In the genomic region with DNA sequence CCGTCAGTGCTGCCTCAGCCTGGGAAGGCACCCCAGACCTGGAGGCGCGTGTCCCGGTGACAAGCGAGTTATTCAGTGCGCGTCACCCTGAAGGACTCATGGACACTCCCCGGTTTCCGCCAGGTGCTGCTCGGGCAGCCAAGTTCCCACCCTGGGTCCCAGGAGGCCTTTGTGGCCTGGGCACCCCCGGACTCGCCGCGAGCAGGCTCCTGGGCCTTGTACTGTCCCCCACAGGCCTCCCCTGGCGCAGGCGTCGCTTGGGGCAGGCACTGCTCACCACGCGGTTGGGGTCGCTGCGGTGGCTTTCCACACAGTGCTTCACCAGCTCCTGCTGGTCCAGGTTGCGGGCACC, we compare ENCODE assay signal across 16 cellular contexts. TPM values are rescaled to one million over a fixed set of nuclear protein-coding genes. Genes with fewer than 3 reads are reported as not detected.
DNase-seq lines count a peak whose midpoint lies in the region; ATAC-seq and TF ChIP-seq lines count a peak whose summit lies in the region.
"Had no signal": no experiment of that assay in that cellular context is flagged by ENCODE, and none has a peak within 500 bp of the region (broad histone marks: within the 10 kb centered on the region; RNA-seq: fewer than 3 reads in every experiment).

No MANE protein-coding gene starts in this region.

- H4K20me1 ChIP-seq in IMR-90 (ENCODE audit: insufficient read depth, low read length) = no peaks in the 10 kb centered on the region; the same call in 1 of the 2 replicates

- no peak overlapping the region for H2BK20ac ChIP-seq in IMR-90 (ENCODE audit: low read depth, low read length)

- H3K4me2 ChIP-seq in IMR-90 (ENCODE audit: low read depth, low read length) = no peak overlapping the region
- H3K4me2 ChIP-seq: GM23338 had no signal

- no peak overlapping the region for H3K23ac ChIP-seq in IMR-90 (ENCODE audit: low read depth, low read length)

- peaks cover 0 to 32% of the 10 kb centered on the region in 2 experiments; a peak in 3 of 4 replicates for H3K79me1 ChIP-seq in IMR-90 (ENCODE audit: low read depth in 1 of 2, low read length in 2 of 2)

- H3K14ac ChIP-seq in IMR-90 (replicated peaks; ENCODE audit: low read depth, low read length) = no peak overlapping the region

- CTCF ChIA-PET in IMR-90 (lab: Yijun Ruan, JAX) = no interaction called here

- H3K9me3 ChIP-seq in CD4-positive, CD25-positive, alpha-beta regulatory T cell (ENCODE audit: control insufficient read depth in 2 of 2, low read length in 2 of 2) = no peaks in the 10 kb centered on the region
- H3K9me3 ChIP-seq in IMR-90 (ENCODE audit: control insufficient read depth, insufficient read depth, low read length) (no peaks in the 10 kb centered on the region), spleen (no peaks in the 10 kb centered on the region), adrenal gland (replicated peaks in 1 of 3) (no peaks in the 10 kb centered on the region)
- H3K9me3 ChIP-seq in effector memory CD4-positive, alpha-beta T cell (ENCODE audit: control insufficient read depth, low read length) = no peaks in the 10 kb centered on the region

- H3K27me3 ChIP-seq in CD4-positive, CD25-positive, alpha-beta regulatory T cell (ENCODE audit: control insufficient read depth, insufficient read depth, low read length) = no peaks in the 10 kb centered on the region
- H3K27me3 ChIP-seq in IMR-90 (ENCODE audit: control insufficient read depth, insufficient read depth, low read length) (no peaks in the 10 kb centered on the region), spleen (replicated peaks in 1 of 7) (no peaks in the 10 kb centered on the region), adrenal gland (no peaks in the 10 kb centered on the region)
- no peaks in the 10 kb centered on the region for H3K27me3 ChIP-seq in effector memory CD4-positive, alpha-beta T cell (replicated peaks; ENCODE audit: control insufficient read depth, insufficient read depth, low read length, poor library complexity, severe bottlenecking)

- DNase-seq in CD4-positive, CD25-positive, alpha-beta regulatory T cell = no peak
- no peak for DNase-seq in IMR-90
- no peak for DNase-seq in effector memory CD4-positive, alpha-beta T cell
- DNase-seq in spleen = peak; percentile 86
- DNase-seq in adrenal gland = no peak
- DNase-seq in effector memory CD8-positive, alpha-beta T cell = no peak
- DNase-seq: MV-4-11, NCI-H187, NCI-H2227 treated with DMSO at 0.1 percent for 48 hours, NCI-H510A treated with DMSO at 0.1 percent for 48 hours, NCI-H774, OCI-M1, SIG-M5 had no signal

- H3K4me3 Mint-ChIP-seq in CD4-positive, CD25-positive, alpha-beta regulatory T cell = no peak overlapping the region
- H3K4me3 Mint-ChIP-seq in effector memory CD8-positive, alpha-beta T cell = no peak overlapping the region
- H3K4me3 Mint-ChIP-seq: GM23338 had no signal

- H3K9ac ChIP-seq in IMR-90 (ENCODE audit: low read depth, low read length) = no peak overlapping the region

- peak overlapping the region; percentile 92 for H3K27ac ChIP-seq in CD4-positive, CD25-positive, alpha-beta regulatory T cell (ENCODE audit: insufficient read depth, low read length, poor library complexity, severe bottlenecking)
- H3K27ac ChIP-seq in IMR-90 (ENCODE audit: insufficient read depth, low read length) (no peak overlapping the region), spleen (peak overlapping the region in 7 of 8 donors; percentile 28 to 98 (median 94)), adrenal gland (no peak overlapping the region)
- peak overlapping the region; percentile 88 for H3K27ac ChIP-seq in effector memory CD4-positive, alpha-beta T cell (ENCODE audit: insufficient read depth, low read length, poor library complexity, severe bottlenecking)

- in situ Hi-C loops in IMR-90 (cut with MboI; ENCODE audit: low sequenced_read_pairs) = no loop called here

- TF ChIP-seq CTCF in IMR-90 (conservative IDR thresholded peaks at IDR 0.05; ENCODE audit: low read depth, low read length) = no peak
- TF ChIP-seq CTCF in spleen (IDR thresholded peaks at IDR 0.05 in 8 of 11, conservative IDR thresholded peaks at IDR 0.05 in 3 of 11) = no peak
- TF ChIP-seq CTCF in adrenal gland (IDR thresholded peaks at IDR 0.05) = no peak

- POLR2A ChIA-PET in IMR-90 (lab: Charles Lee; ENCODE audit: unreplicated experiment) = no interaction called here

- 94% methylated on average over 10 of the region's 22 CpGs; no CpG with 5 or more reads in 1 of the 2 experiments for WGBS in IMR-90 (ENCODE audit: extremely low coverage in 2 of 2, insufficient read length in 1 of 2), 2 experiments
- WGBS in spleen, 5 donors = 84 to 92% (median 90%) methylated on average over 7 to 22 of the region's 22 CpGs
- WGBS in adrenal gland, 4 donors = 90 to 96% (median 94%) methylated on average over 21 to 22 of the region's 22 CpGs; no CpG with 5 or more reads in 1 of the 4 donors

- H2BK5ac ChIP-seq in IMR-90 (ENCODE audit: low read depth, low read length, poor library complexity, severe bottlenecking) = no peak overlapping the region

- no peak overlapping the region for H4K8ac ChIP-seq in IMR-90 (ENCODE audit: low read depth in 2 of 2, low read length in 2 of 2)

- peaks cover 8% of the 10 kb centered on the region for H3K36me3 Mint-ChIP-seq in CD4-positive, CD25-positive, alpha-beta regulatory T cell
- peaks cover 94% of the 10 kb centered on the region for H3K36me3 Mint-ChIP-seq in effector memory CD8-positive, alpha-beta T cell (ENCODE audit: insufficient read depth)

- no peak overlapping the region for H3K56ac ChIP-seq in IMR-90 (ENCODE audit: extremely low read depth, insufficient read depth, low read length)

- no peak for TF ChIP-seq POLR2A in IMR-90 (IDR thresholded peaks at IDR 0.05; ENCODE audit: low read depth, low read length)
- TF ChIP-seq POLR2A in spleen (IDR thresholded peaks at IDR 0.05) = no peak
- TF ChIP-seq POLR2A in adrenal gland (IDR thresholded peaks at IDR 0.05) = no peak

- H2AK9ac ChIP-seq in IMR-90 (replicated peaks; ENCODE audit: low read depth, low read length, poor library complexity) = peak overlapping the region; percentile 82

- H3K36me3 ChIP-seq in CD4-positive, CD25-positive, alpha-beta regulatory T cell (ENCODE audit: control insufficient read depth, insufficient read depth, low read length) = peaks cover 37% of the 10 kb centered on the region
- H3K36me3 ChIP-seq in IMR-90 (ENCODE audit: control insufficient read depth, insufficient read depth, low read length) (peaks cover 33% of the 10 kb centered on the region), spleen (peaks cover 0 to 75% (median 46%) of the 10 kb centered on the region in 6 donors), adrenal gland (replicated peaks in 1 of 2) (peaks cover 0 to 40% of the 10 kb centered on the region in 2 donors)
- peaks cover 51% of the 10 kb centered on the region for H3K36me3 ChIP-seq in effector memory CD4-positive, alpha-beta T cell (ENCODE audit: control insufficient read depth, insufficient read depth, low read length)

- peaks cover 5% of the 10 kb centered on the region for H3K27me3 Mint-ChIP-seq in CD4-positive, CD25-positive, alpha-beta regulatory T cell
- H3K27me3 Mint-ChIP-seq in effector memory CD8-positive, alpha-beta T cell = no peaks in the 10 kb centered on the region

- peaks cover 69% of the 10 kb centered on the region for H3K4me1 ChIP-seq in CD4-positive, CD25-positive, alpha-beta regulatory T cell (ENCODE audit: control insufficient read depth, insufficient read depth, low read length, poor library complexity, severe bottlenecking)
- H3K4me1 ChIP-seq in IMR-90 (ENCODE audit: control insufficient read depth, insufficient read depth, low read length) (peaks cover 8% of the 10 kb centered on the region), spleen (peaks cover 44 to 73% (median 64%) of the 10 kb centered on the region in 6 donors), adrenal gland (replicated peaks in 1 of 2) (peaks cover 16 to 25% of the 10 kb centered on the region in 2 donors)
- peaks cover 74% of the 10 kb centered on the region for H3K4me1 ChIP-seq in effector memory CD4-positive, alpha-beta T cell (ENCODE audit: control insufficient read depth, insufficient read depth, low read length, poor library complexity, severe bottlenecking)

- H2BK15ac ChIP-seq in IMR-90 (ENCODE audit: low read depth, low read length) = no peak overlapping the region

- H3K9me1 ChIP-seq in IMR-90 (ENCODE audit: insufficient read depth, low read length) = no peaks in the 10 kb centered on the region; the same call in none of the 2 replicates

- no peak overlapping the region for H3K4ac ChIP-seq in IMR-90 (ENCODE audit: low read depth, low read length)

- intact Hi-C loops in IMR-90 (cut with micrococcal nuclease) (no loop called here), spleen (cut with DNase I; ENCODE audit: low total_unique reads) (no loop called here), adrenal gland (cut with DNase I) (no loop called here)

- no peak overlapping the region for H3K4me3 ChIP-seq in CD4-positive, CD25-positive, alpha-beta regulatory T cell (ENCODE audit: low read depth, low read length)
- H3K4me3 ChIP-seq in IMR-90 (ENCODE audit: insufficient read depth, low read depth, low read length) = no peak overlapping the region
- no peak overlapping the region for H3K4me3 ChIP-seq in effector memory CD4-positive, alpha-beta T cell (ENCODE audit: insufficient read depth, low read depth, low read length, poor library complexity, severe bottlenecking)
- no peak overlapping the region for H3K4me3 ChIP-seq in spleen
- H3K4me3 ChIP-seq in adrenal gland = no peak overlapping the region
- H3K4me3 ChIP-seq: GM23338 had no signal

- peak overlapping the region in 1 of 3 donors; percentile 52 for H3K27ac Mint-ChIP-seq in CD4-positive, CD25-positive, alpha-beta regulatory T cell
- H3K27ac Mint-ChIP-seq in effector memory CD8-positive, alpha-beta T cell = peak overlapping the region in 1 of 2 donors; percentile 46
- H3K27ac Mint-ChIP-seq: GM23338 had no signal

- H3K9me3 Mint-ChIP-seq in CD4-positive, CD25-positive, alpha-beta regulatory T cell = peaks cover 0 to 3% (median 0%) of the 10 kb centered on the region in 7 donors
- no peaks in the 10 kb centered on the region for H3K9me3 Mint-ChIP-seq in effector memory CD8-positive, alpha-beta T cell
- H3K9me3 Mint-ChIP-seq: CD8-positive, alpha-beta memory T cell; GM23338 had no signal

- no peak overlapping the region for H4K91ac ChIP-seq in IMR-90 (ENCODE audit: insufficient read depth, low read depth, low read length)

- dilution Hi-C loops in IMR-90 (cut with HindIII; ENCODE audit: low sequenced_read_pairs, unreplicated experiment) = no loop called here

- H4K5ac ChIP-seq in IMR-90 (ENCODE audit: low read depth, low read length) = no peak overlapping the region

- no peak overlapping the region for H2BK120ac ChIP-seq in IMR-90 (ENCODE audit: low read depth, low read length)

- H2AK5ac ChIP-seq in IMR-90 (ENCODE audit: low read depth, low read length) = no peak overlapping the region

- no peak overlapping the region for H2AFZ ChIP-seq in IMR-90 (replicated peaks; ENCODE audit: low read length, poor library complexity)
- H2AFZ ChIP-seq: GM23338 had no signal

- peaks cover 0 to 65% (median 15%) of the 10 kb centered on the region in 4 donors for H3K4me1 Mint-ChIP-seq in CD4-positive, CD25-positive, alpha-beta regulatory T cell
- peaks cover 5 to 52% of the 10 kb centered on the region in 2 donors for H3K4me1 Mint-ChIP-seq in effector memory CD8-positive, alpha-beta T cell (ENCODE audit: low read depth in 2 of 2)
- H3K4me1 Mint-ChIP-seq: GM23338 had no signal

- no TSS peak for BruUV-seq in IMR-90 (replicated peaks; lab: Mats Ljungman, UMichigan)

- H3K18ac ChIP-seq in IMR-90 (ENCODE audit: low read depth, low read length) = no peak overlapping the region

- no peak for TF ChIP-seq RAD21 in IMR-90 (IDR thresholded peaks at IDR 0.05; ENCODE audit: low read length)

- ATAC-seq in CD4-positive, CD25-positive, alpha-beta regulatory T cell (ENCODE audit: low read depth in 2 of 2) = no peak
- ATAC-seq in IMR-90 (ENCODE audit: low read depth) (no peak), GM18502 (IDR thresholded peaks at IDR 0.05; ENCODE audit: poor library complexity, unreplicated experiment) (no peak)
- no peak for ATAC-seq in effector memory CD8-positive, alpha-beta T cell (replicated peaks)

RNA-seq across cellular contexts. Expression of a gene that starts 7.5 kb away (rescaled TPM):
- 420 TPM for total RNA-seq in CD4-positive, CD25-positive, alpha-beta regulatory T cell
- 100 to 1,000 TPM in 1 of 4 donors, 10 to 100 TPM in 3; 63.6 to 118 (median 97.3) TPM for polyA plus RNA-seq in CD4-positive, CD25-positive, alpha-beta regulatory T cell
- total RNA-seq in IMR-90 (2012; rRNA removed) (6.9 and 8.1 TPM in 2 replicates), spleen (100 to 1,000 TPM in 3 of 7 donors, 10 to 100 TPM in 4; 63.7 to 135 (median 99.1) TPM), adrenal gland (10 to 100 TPM; 11.3 to 40.6 (median 31.1) TPM)
- polyA plus RNA-seq in IMR-90 (2012; rRNA removed) (17.4 and 24.1 TPM in 2 replicates), spleen (100 to 1,000 TPM in 1 of 3 donors, 10 to 100 TPM in 2; 55.7 to 132 (median 75.1) TPM), adrenal gland (10 to 100 TPM in 2 of 3 donors, 1 to 10 TPM in 1; 3.0 to 86.3 (median 25.1) TPM)
- 13.4 and 20.8 TPM in 2 replicates for polyA plus RNA-seq in IMR-90 (2012; cell fraction: cytosol; rRNA removed)
- 31.6 and 83.7 TPM in 2 replicates for polyA plus RNA-seq in IMR-90 (2012; cell fraction: nucleus; rRNA removed; ENCODE audit: low replicate concordance)

RNA-seq across cellular contexts. Expression of a gene that starts 7.6 kb away (rescaled TPM):
- 26.0 TPM for total RNA-seq in CD4-positive, CD25-positive, alpha-beta regulatory T cell
- 10 to 100 TPM; 11.8 to 14.0 (median 12.6) TPM for polyA plus RNA-seq in CD4-positive, CD25-positive, alpha-beta regulatory T cell
- total RNA-seq in IMR-90 (2012; rRNA removed) (12.8 and 12.9 TPM in 2 replicates), spleen (10 to 100 TPM in 4 of 7 donors, 1 to 10 TPM in 3; 7.2 to 28.2 (median 11.7) TPM), adrenal gland (10 to 100 TPM in 5 of 8 donors, 1 to 10 TPM in 3; 8.0 to 24.7 (median 14.0) TPM)
- polyA plus RNA-seq in IMR-90 (2012; rRNA removed) (18.4 and 23.4 TPM in 2 replicates), spleen (10 to 100 TPM; 16.6 to 24.5 (median 16.8) TPM), adrenal gland (10 to 100 TPM in 2 of 3 donors, 1 to 10 TPM in 1; 3.6 to 43.8 (median 32.5) TPM)
- polyA plus RNA-seq in IMR-90 (2012; cell fraction: cytosol; rRNA removed) = 16.4 and 19.7 TPM in 2 replicates
- 25.5 and 154 TPM in 2 replicates for polyA plus RNA-seq in IMR-90 (2012; cell fraction: nucleus; rRNA removed; ENCODE audit: low replicate concordance)

RNA-seq across cellular contexts. Expression of a gene that starts 12.4 kb away (rescaled TPM):
- total RNA-seq in CD4-positive, CD25-positive, alpha-beta regulatory T cell = 10.4 TPM
- polyA plus RNA-seq in CD4-positive, CD25-positive, alpha-beta regulatory T cell = 10 to 100 TPM; 13.5 to 17.4 (median 16.5) TPM
- not detected in 2 replicates for total RNA-seq in IMR-90 (2012; rRNA removed)
- 0.21 and 0.34 TPM in 2 replicates for polyA plus RNA-seq in IMR-90 (2012; rRNA removed)
- polyA plus RNA-seq in IMR-90 (2012; cell fraction: cytosol; rRNA removed) = 0.19 and 0.21 TPM in 2 replicates
- polyA plus RNA-seq in IMR-90 (2012; cell fraction: nucleus; rRNA removed; ENCODE audit: low replicate concordance) = 0.11 and 0.23 TPM in 2 replicates
- total RNA-seq in spleen = 1 to 10 TPM; 4.8 to 7.6 (median 6.0) TPM
- 1 to 10 TPM; 5.6 to 7.8 (median 7.1) TPM for polyA plus RNA-seq in spleen
- 1 to 10 TPM in 1 of 8 donors, under 1 TPM in 5, not detected in 2; 0.35 to 1.7 (median 0.66) TPM for total RNA-seq in adrenal gland
- polyA plus RNA-seq in adrenal gland = 1 to 10 TPM in 1 of 3 donors, under 1 TPM in 2; 0.11 to 2.1 (median 0.44) TPM

RNA-seq across cellular contexts. Expression of a gene that starts 35.8 kb away (rescaled TPM):
- 59.7 TPM for total RNA-seq in CD4-positive, CD25-positive, alpha-beta regulatory T cell
- 10 to 100 TPM; 19.6 to 27.8 (median 21.9) TPM for polyA plus RNA-seq in CD4-positive, CD25-positive, alpha-beta regulatory T cell
- total RNA-seq in IMR-90 (2012; rRNA removed) (17.2 and 18.3 TPM in 2 replicates), spleen (10 to 100 TPM; 24.1 to 49.3 (median 35.1) TPM), adrenal gland (100 to 1,000 TPM in 1 of 8 donors, 10 to 100 TPM in 7; 25.6 to 293 (median 34.6) TPM)
- polyA plus RNA-seq in IMR-90 (2012; rRNA removed) (28.4 and 33.1 TPM in 2 replicates), spleen (10 to 100 TPM; 35.1 to 74.9 (median 57.3) TPM), adrenal gland (100 to 1,000 TPM in 1 of 3 donors, 10 to 100 TPM in 2; 60.7 to 257 (median 66.9) TPM)
- 28.1 and 45.4 TPM in 2 replicates for polyA plus RNA-seq in IMR-90 (2012; cell fraction: cytosol; rRNA removed)
- polyA plus RNA-seq in IMR-90 (2012; cell fraction: nucleus; rRNA removed; ENCODE audit: low replicate concordance) = 63.8 and 197 TPM in 2 replicates

RNA-seq across cellular contexts. Expression of a gene that starts 47.8 kb away (rescaled TPM):
- total RNA-seq in CD4-positive, CD25-positive, alpha-beta regulatory T cell = 351 TPM
- 100 to 1,000 TPM; 707 to 964 (median 782) TPM for polyA plus RNA-seq in CD4-positive, CD25-positive, alpha-beta regulatory T cell
- total RNA-seq in IMR-90 (2012; rRNA removed) (65.6 and 90.5 TPM in 2 replicates), spleen (100 to 1,000 TPM; 557 to 820 (median 628) TPM), adrenal gland (100 to 1,000 TPM in 7 of 8 donors, 10 to 100 TPM in 1; 81.7 to 374 (median 155) TPM)
- polyA plus RNA-seq in IMR-90 (2012; rRNA removed) (169 and 228 TPM in 2 replicates), spleen (100 to 1,000 TPM; 649 to 925 (median 917) TPM), adrenal gland (100 to 1,000 TPM in 2 of 3 donors, 10 to 100 TPM in 1; 19.6 to 271 (median 258) TPM)
- 205 and 351 TPM in 2 replicates for polyA plus RNA-seq in IMR-90 (2012; cell fraction: cytosol; rRNA removed)
- polyA plus RNA-seq in IMR-90 (2012; cell fraction: nucleus; rRNA removed; ENCODE audit: low replicate concordance) = 119 and 281 TPM in 2 replicates

Comparison
In these comparisons a context has a peak if more than half of its experiments do, and no peak if none do; other contexts are left out.
1. H3K27ac ChIP-seq: peak in CD4-positive, CD25-positive, alpha-beta regulatory T cell (single experiment), effector memory CD4-positive, alpha-beta T cell (single experiment) and spleen (7 of 8); none in IMR-90 (single experiment) and adrenal gland (0 of 5).